Comparison of ENCODE assay signal across 23 cellular contexts in the genomic region with DNA sequence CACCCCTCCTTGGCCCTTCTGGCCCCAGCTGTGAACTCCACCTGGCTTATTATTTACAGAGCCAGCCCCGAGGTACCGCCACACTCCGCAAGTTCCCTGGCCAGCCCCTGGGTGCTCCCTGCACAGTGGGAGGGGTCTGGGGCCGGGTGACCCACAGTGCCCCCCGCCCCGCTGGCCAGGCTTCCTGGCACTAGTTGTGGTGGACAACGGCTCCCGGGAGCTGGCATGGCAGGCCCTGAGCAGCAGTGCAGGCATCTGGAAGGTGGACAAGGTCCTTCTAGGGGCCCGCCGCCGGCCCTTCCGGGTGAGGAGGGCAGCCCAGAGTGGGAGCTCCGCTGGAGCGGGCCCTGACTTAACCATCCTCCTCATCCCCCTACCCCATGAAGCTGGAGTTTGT. TPM values are rescaled to one million over a fixed set of nuclear protein-coding genes. Genes with fewer than 3 reads are reported as not detected.
DNase-seq lines count a peak whose midpoint lies in the region; ATAC-seq, FAIRE-seq and TF ChIP-seq lines count a peak whose summit lies in the region.
"Had no signal": no experiment of that assay in that cellular context is flagged by ENCODE, and none has a peak within 500 bp of the region (broad histone marks: within the 10 kb centered on the region; RNA-seq: fewer than 3 reads in every experiment).

No MANE protein-coding gene starts in this region.

- no peak overlapping the region for H3K4me2 ChIP-seq in HepG2 (ENCODE audit: low read depth, low read length)

- ATAC-seq in left ventricle myocardium superior = no peak
- ATAC-seq in Right ventricle myocardium inferior = no peak
- ATAC-seq in T-helper 17 cell = no peak
- peak; percentile 2 for ATAC-seq in HepG2
- ATAC-seq in activated CD8-positive, alpha-beta T cell treated with anti-CD3 and anti-CD28 coated beads for 36 hours = no peak
- ATAC-seq: activated naive CD8-positive, alpha-beta T cell treated with anti-CD3 and anti-CD28 coated beads, Interleukin-2, amount 50 U/mL, for 24 hours; stimulated activated naive B cell treated with anti-CD40 and anti-IgM and Interleukin-4, amounts not matched to agents 10 μg/mL and 1 μg/mL and 100 μg/mL, for 72 hours had no signal

- no peaks in the 10 kb centered on the region for H3K4me1 Mint-ChIP-seq in T-helper 17 cell
- no peaks in the 10 kb centered on the region for H3K4me1 Mint-ChIP-seq in activated CD8-positive, alpha-beta T cell treated with anti-CD3 and anti-CD28 coated beads for 36 hours (ENCODE audit: low read depth)
- H3K4me1 Mint-ChIP-seq: activated naive CD8-positive, alpha-beta T cell treated with anti-CD3 and anti-CD28 coated beads, Interleukin-2, amount 50 U/mL, for 24 hours had no signal

- no peak overlapping the region for H2AFZ ChIP-seq in HepG2 (ENCODE audit: low read length)

- H3K9me3 ChIP-seq in T-helper 17 cell (ENCODE audit: control insufficient read depth, low read length, poor library complexity, severe bottlenecking) = no peaks in the 10 kb centered on the region
- no peaks in the 10 kb centered on the region for H3K9me3 ChIP-seq in HepG2 (ENCODE audit: low read length)
- no peaks in the 10 kb centered on the region for H3K9me3 ChIP-seq in tibial artery
- H3K9me3 ChIP-seq: neutrophil, spleen had no signal

- no peak overlapping the region for H3K4me3 ChIP-seq in HepG2 (replicated peaks in 1 of 3; ENCODE audit: insufficient read depth in 1 of 3, low read depth in 2 of 3, low read length in 3 of 3)
- H3K4me3 ChIP-seq in tibial artery = no peak overlapping the region
- H3K4me3 ChIP-seq: spleen had no signal

- H4K20me1 ChIP-seq in HepG2 (ENCODE audit: insufficient read depth, low read length) = no peaks in the 10 kb centered on the region

- in situ Hi-C loops in HepG2 (cut with HindIII; ENCODE audit: extremely low pct_ligation_motif_present, low pct_unique_long_range_greater_than_20kb) = no loop called here

- no peak for TF ChIP-seq POLR2A in HepG2 (IDR thresholded peaks at IDR 0.05; ENCODE audit: insufficient read depth in 1 of 2, low read depth in 2 of 2, low read length in 2 of 2)

- H3K4me3 Mint-ChIP-seq in T-helper 17 cell = no peak overlapping the region
- no peak overlapping the region for H3K4me3 Mint-ChIP-seq in activated CD8-positive, alpha-beta T cell treated with anti-CD3 and anti-CD28 coated beads for 36 hours
- H3K4me3 Mint-ChIP-seq: activated B cell treated with CpG ODN at 0.5 μM for 24 hours; activated naive CD8-positive, alpha-beta T cell treated with anti-CD3 and anti-CD28 coated beads, Interleukin-2, amount 50 U/mL, for 24 hours; IgD-negative memory B cell; stimulated activated naive B cell treated with anti-CD40 and anti-IgM and Interleukin-4, amounts not matched to agents 10 μg/mL and 1 μg/mL and 100 μg/mL, for 72 hours had no signal

- H3K27ac ChIP-seq in HepG2 (ENCODE audit: extremely low read length, insufficient read depth, low read length) = peak overlapping the region; percentile 30
- no peak overlapping the region for H3K27ac ChIP-seq in tibial artery
- H3K27ac ChIP-seq: neutrophil had no signal

- TF ChIP-seq CTCF in HepG2 (CRISPR knock-in tag; IDR thresholded peaks at IDR 0.05) (no peak), tibial artery (IDR thresholded peaks at IDR 0.05) (no peak)
- no peak for TF ChIP-seq CTCF in activated CD8-positive, alpha-beta T cell treated with anti-CD3 and anti-CD28 coated beads for 36 hours (IDR thresholded peaks at IDR 0.05)

- H3K9ac ChIP-seq in HepG2 (ENCODE audit: insufficient read depth, low read depth, low read length) = no peak overlapping the region

- H3K36me3 ChIP-seq in HepG2 (replicated peaks in 1 of 2; ENCODE audit: control insufficient read depth in 1 of 2, insufficient read depth in 2 of 2, low read length in 2 of 2) (peaks cover 8 to 13% of the 10 kb centered on the region in 2 experiments; a peak in 4 of 5 replicates), tibial artery (peaks cover 0 to 19% (median 9%) of the 10 kb centered on the region in 3 donors)

- no peak for FAIRE-seq in HepG2 (lab: Jason Lieb, UNC)
- FAIRE-seq: GM12891, urothelium cell line had no signal

- POLR2A ChIA-PET in HepG2 (lab: Yijun Ruan, JAX) = interaction anchor here (0.6 to 1.8 kb wide), 4 partner anchors 9 to 92 kb away, joined by 3 to 5 read pairs (median 4); partner anchors contain the start of gene EDF1
- POLR2A ChIA-PET in activated CD8-positive, alpha-beta T cell treated with anti-CD3 and anti-CD28 coated beads for 36 hours (lab: Charles Lee) = interaction anchor here (0.6 to 1.3 kb wide), 5 partner anchors 9 to 58 kb away, joined by 3 read pairs; partner anchors contain the start of gene AJM1

- H3K9me3 Mint-ChIP-seq in activated CD8-positive, alpha-beta T cell treated with anti-CD3 and anti-CD28 coated beads for 36 hours = no peaks in the 10 kb centered on the region
- H3K9me3 Mint-ChIP-seq: activated B cell treated with CpG ODN at 0.5 μM for 24 hours; activated naive CD8-positive, alpha-beta T cell treated with anti-CD3 and anti-CD28 coated beads, Interleukin-2, amount 50 U/mL, for 24 hours; IgD-negative memory B cell; stimulated activated naive B cell treated with anti-CD40 and anti-IgM and Interleukin-4, amounts not matched to agents 10 μg/mL and 1 μg/mL and 100 μg/mL, for 72 hours had no signal

- no peaks in the 10 kb centered on the region for H3K79me2 ChIP-seq in HepG2 (ENCODE audit: insufficient read depth, low read length)

- TF ChIP-seq EP300 in HepG2 (IDR thresholded peaks at IDR 0.05; ENCODE audit: low read depth in 2 of 2, low read length in 2 of 2) (no peak), HepG2 (CRISPR knock-in tag; IDR thresholded peaks at IDR 0.05; ENCODE audit: borderline replicate concordance) (no peak)

- DNase-seq in left ventricle myocardium superior (peak; percentile 27), Right ventricle myocardium inferior (ENCODE audit: missing footprints) (no peak), T-helper 17 cell (peak in 2 of 3 donors; percentile 3 to 10), HepG2 (ENCODE audit: low spot score) (no peak), tibial artery (peak; percentile 16 to 62), SW 1271 (lab: John Stamatoyannopoulos, UW) (no peak), NOMO-1 (lab: John Stamatoyannopoulos, UW; ENCODE audit: unreplicated experiment in 2 of 2) (no peak)
- DNase-seq in activated CD8-positive, alpha-beta T cell treated with anti-CD3 and anti-CD28 coated beads for 36 hours = no peak
- DNase-seq: ACHN; activated B cell treated with CpG ODN at 0.5 μM for 24 hours; activated effector memory CD4-positive, alpha-beta T cell treated with Interleukin-2 at 50 U/mL for 16 hours; activated naive CD8-positive, alpha-beta T cell treated with anti-CD3 and anti-CD28 coated beads, Interleukin-2, amount 50 U/mL, for 24 hours; Calu3; NCI-H1105 treated with DMSO at 0.1 percent for 48 hours; NCI-H2029 treated with DMSO at 0.1 percent for 48 hours; NCI-H2227 treated with DMSO at 0.1 percent for 48 hours; stimulated activated CD4-positive, alpha-beta T cell treated with anti-CD3 and anti-CD28 coated beads, Interleukin-4, amount 100 ng/mL, for 1 hour; stimulated activated naive B cell treated with anti-CD40 and anti-IgM and Interleukin-4, amounts not matched to agents 10 μg/mL and 1 μg/mL and 100 μg/mL, for 72 hours had no signal

- H3K4me1 ChIP-seq in HepG2 (ENCODE audit: insufficient read depth, low read length) (peaks cover 37% of the 10 kb centered on the region), tibial artery (peaks cover 0 to 32% (median 18%) of the 10 kb centered on the region in 4 donors)

- BruUV-seq in HepG2 (replicated peaks; lab: Mats Ljungman, UMichigan) = no TSS peak

- CTCF ChIA-PET in HepG2 (lab: Yijun Ruan, JAX; ENCODE audit: low intra/inter-chr PET ratio, low total read pairs) = no interaction called here
- CTCF ChIA-PET in activated CD8-positive, alpha-beta T cell treated with anti-CD3 and anti-CD28 coated beads for 36 hours (lab: Charles Lee) = interaction anchor here (1.2 to 1.6 kb wide), 2 partner anchors 12 to 179 kb away, joined by 3 to 4 read pairs; no protein-coding TSS in a partner anchor

- WGBS in HepG2 (ENCODE audit: low lambda C conversion rate) = 60% methylated on average over 1 of the region's 14 CpGs

- no peaks in the 10 kb centered on the region for H3K27me3 Mint-ChIP-seq in T-helper 17 cell
- H3K27me3 Mint-ChIP-seq in activated CD8-positive, alpha-beta T cell treated with anti-CD3 and anti-CD28 coated beads for 36 hours = no peaks in the 10 kb centered on the region
- H3K27me3 Mint-ChIP-seq: activated B cell treated with CpG ODN at 0.5 μM for 24 hours; activated naive CD8-positive, alpha-beta T cell treated with anti-CD3 and anti-CD28 coated beads, Interleukin-2, amount 50 U/mL, for 24 hours; IgD-negative memory B cell; stimulated activated naive B cell treated with anti-CD40 and anti-IgM and Interleukin-4, amounts not matched to agents 10 μg/mL and 1 μg/mL and 100 μg/mL, for 72 hours had no signal

- TF ChIP-seq RAD21 in HepG2 (CRISPR knock-in tag; IDR thresholded peaks at IDR 0.05) = no peak

- H3K27ac Mint-ChIP-seq in T-helper 17 cell = no peak overlapping the region
- H3K27ac Mint-ChIP-seq in activated CD8-positive, alpha-beta T cell treated with anti-CD3 and anti-CD28 coated beads for 36 hours = no peak overlapping the region
- H3K27ac Mint-ChIP-seq: activated B cell treated with CpG ODN at 0.5 μM for 24 hours; activated naive CD8-positive, alpha-beta T cell treated with anti-CD3 and anti-CD28 coated beads, Interleukin-2, amount 50 U/mL, for 24 hours; IgD-negative memory B cell; stimulated activated naive B cell treated with anti-CD40 and anti-IgM and Interleukin-4, amounts not matched to agents 10 μg/mL and 1 μg/mL and 100 μg/mL, for 72 hours had no signal

- intact Hi-C loops in left ventricle myocardium superior (cut with micrococcal nuclease) = no loop called here
- intact Hi-C loops in Right ventricle myocardium inferior (cut with DNase I) = no loop called here
- intact Hi-C loops in HepG2 (cut with micrococcal nuclease; ENCODE audit: unreplicated experiment) = no loop called here
- intact Hi-C loops in tibial artery (cut with DNase I; ENCODE audit: low total_unique reads) = no loop called here
- intact Hi-C loops in activated CD8-positive, alpha-beta T cell treated with anti-CD3 and anti-CD28 coated beads for 36 hours (cut with micrococcal nuclease) = no loop called here

- no peaks in the 10 kb centered on the region for H3K27me3 ChIP-seq in HepG2 (ENCODE audit: control insufficient read depth in 1 of 2, insufficient read depth in 2 of 2, low read length in 2 of 2)
- H3K27me3 ChIP-seq in tibial artery = no peaks in the 10 kb centered on the region
- H3K27me3 ChIP-seq: neutrophil, spleen had no signal

- no peaks in the 10 kb centered on the region for H3K36me3 Mint-ChIP-seq in T-helper 17 cell (ENCODE audit: low read depth)
- H3K36me3 Mint-ChIP-seq in activated CD8-positive, alpha-beta T cell treated with anti-CD3 and anti-CD28 coated beads for 36 hours (ENCODE audit: low read depth) = no peaks in the 10 kb centered on the region
- H3K36me3 Mint-ChIP-seq: IgD-negative memory B cell had no signal

RNA-seq across cellular contexts. Expression of gene MAMDC4, which starts 3.9 kb away (rescaled TPM):
- total RNA-seq in left ventricle myocardium superior (12.9 TPM), Right ventricle myocardium inferior (12.8 TPM), T-helper 17 cell (1 to 10 TPM; 3.4 TPM), HepG2 (2016; rRNA removed; fragmentation: Illumina TruSeq; extraction: Trizol) (1.2 and 6.0 TPM in 2 replicates)
- total RNA-seq in HepG2 (2016; cell fraction: cytosol; rRNA removed; fragmentation: Illumina TruSeq; extraction: Trizol; ENCODE audit: low read depth) = 1.7 and 2.2 TPM in 2 replicates
- total RNA-seq in HepG2 (2016; cell fraction: insoluble cytoplasmic fraction; rRNA removed; fragmentation: Illumina TruSeq; extraction: Trizol) = 1.0 and 7.5 TPM in 2 replicates
- total RNA-seq in HepG2 (2016; cell fraction: membrane; rRNA removed; fragmentation: Illumina TruSeq; extraction: Trizol) = 0.83 and 1.1 TPM in 2 replicates
- total RNA-seq in HepG2 (2016; cell fraction: nucleus; rRNA removed; fragmentation: Illumina TruSeq; extraction: Trizol) = 7.7 and 10.7 TPM in 2 replicates
- polyA plus RNA-seq in HepG2 (2011; rRNA removed) = 6.8 and 7.9 TPM in 2 replicates
- 1.2 and 2.6 TPM in 2 replicates for polyA plus RNA-seq in HepG2 (2011; cell fraction: cytosol; rRNA removed)
- polyA plus RNA-seq in HepG2 (2011; cell fraction: nucleus; rRNA removed) = 170 and 232 TPM in 2 replicates
- 6.5 and 6.7 TPM in 2 replicates for polyA plus RNA-seq in HepG2 (2012)
- polyA plus RNA-seq in HepG2 (2016; cell fraction: cytosol; fragmentation: Illumina TruSeq; extraction: Trizol; ENCODE audit: low read depth) = 0.48 and 0.49 TPM in 2 replicates
- polyA plus RNA-seq in HepG2 (2016; cell fraction: insoluble cytoplasmic fraction; fragmentation: Illumina TruSeq; extraction: Trizol; ENCODE audit: low read depth) = 1.2 and 1.3 TPM in 2 replicates
- polyA plus RNA-seq in HepG2 (2016; cell fraction: membrane; fragmentation: Illumina TruSeq; extraction: Trizol; ENCODE audit: low read depth) = 0.57 and 0.68 TPM in 2 replicates
- 32.1 and 33.9 TPM in 2 replicates for polyA plus RNA-seq in HepG2 (2016; cell fraction: nucleus; fragmentation: Illumina TruSeq; extraction: Trizol; ENCODE audit: insufficient read depth, low read depth)
- polyA minus RNA-seq in HepG2 (2011; rRNA and poly(A)+ RNA removed; ENCODE audit: low replicate concordance) = 0.96 and 2.4 TPM in 2 replicates
- polyA minus RNA-seq in HepG2 (2011; cell fraction: cytosol; rRNA and poly(A)+ RNA removed) = 0.69 and 1.2 TPM in 2 replicates
- 8.8 and 10.9 TPM in 2 replicates for polyA minus RNA-seq in HepG2 (2011; cell fraction: nucleus; rRNA and poly(A)+ RNA removed)
- total RNA-seq in activated CD8-positive, alpha-beta T cell treated with anti-CD3 and anti-CD28 coated beads for 36 hours = 10 to 100 TPM; 18.5 to 19.1 TPM

RNA-seq across cellular contexts. Expression of gene PHPT1, which starts 6.9 kb away (rescaled TPM):
- 357 TPM for total RNA-seq in left ventricle myocardium superior
- 358 TPM for total RNA-seq in Right ventricle myocardium inferior
- 10 to 100 TPM; 33.8 to 36.2 TPM for total RNA-seq in T-helper 17 cell
- 155 and 192 TPM in 2 replicates for total RNA-seq in HepG2 (2016; rRNA removed; fragmentation: Illumina TruSeq; extraction: Trizol)
- total RNA-seq in HepG2 (2016; cell fraction: cytosol; rRNA removed; fragmentation: Illumina TruSeq; extraction: Trizol; ENCODE audit: low read depth) = 102 and 115 TPM in 2 replicates
- 166 and 201 TPM in 2 replicates for total RNA-seq in HepG2 (2016; cell fraction: insoluble cytoplasmic fraction; rRNA removed; fragmentation: Illumina TruSeq; extraction: Trizol)
- 119 and 147 TPM in 2 replicates for total RNA-seq in HepG2 (2016; cell fraction: membrane; rRNA removed; fragmentation: Illumina TruSeq; extraction: Trizol)
- total RNA-seq in HepG2 (2016; cell fraction: nucleus; rRNA removed; fragmentation: Illumina TruSeq; extraction: Trizol) = 76.8 and 86.8 TPM in 2 replicates
- polyA plus RNA-seq in HepG2 (2011; rRNA removed) = 184 and 189 TPM in 2 replicates
- 184 and 289 TPM in 2 replicates for polyA plus RNA-seq in HepG2 (2011; cell fraction: cytosol; rRNA removed)
- polyA plus RNA-seq in HepG2 (2011; cell fraction: nucleus; rRNA removed) = 352 and 483 TPM in 2 replicates
- polyA plus RNA-seq in HepG2 (2012) = 109 and 121 TPM in 2 replicates
- polyA plus RNA-seq in HepG2 (2016; cell fraction: cytosol; fragmentation: Illumina TruSeq; extraction: Trizol; ENCODE audit: low read depth) = 97.4 and 122 TPM in 2 replicates
- 136 and 146 TPM in 2 replicates for polyA plus RNA-seq in HepG2 (2016; cell fraction: insoluble cytoplasmic fraction; fragmentation: Illumina TruSeq; extraction: Trizol; ENCODE audit: low read depth)
- 95.2 and 109 TPM in 2 replicates for polyA plus RNA-seq in HepG2 (2016; cell fraction: membrane; fragmentation: Illumina TruSeq; extraction: Trizol; ENCODE audit: low read depth)
- polyA plus RNA-seq in HepG2 (2016; cell fraction: nucleus; fragmentation: Illumina TruSeq; extraction: Trizol; ENCODE audit: insufficient read depth, low read depth) = 167 and 176 TPM in 2 replicates
- 32.0 and 34.3 TPM in 2 replicates for polyA minus RNA-seq in HepG2 (2011; rRNA and poly(A)+ RNA removed; ENCODE audit: low replicate concordance)
- polyA minus RNA-seq in HepG2 (2011; cell fraction: cytosol; rRNA and poly(A)+ RNA removed) = 21.5 and 26.7 TPM in 2 replicates
- 33.4 and 39.9 TPM in 2 replicates for polyA minus RNA-seq in HepG2 (2011; cell fraction: nucleus; rRNA and poly(A)+ RNA removed)
- total RNA-seq in activated CD8-positive, alpha-beta T cell treated with anti-CD3 and anti-CD28 coated beads for 36 hours = 100 to 1,000 TPM; 123 to 124 TPM

RNA-seq across cellular contexts. Expression of gene EDF1, which starts 10.0 kb away (rescaled TPM):
- 354 TPM for total RNA-seq in left ventricle myocardium superior
- 358 TPM for total RNA-seq in Right ventricle myocardium inferior
- total RNA-seq in T-helper 17 cell = 100 to 1,000 TPM; 212 to 224 TPM
- total RNA-seq in HepG2 (2016; rRNA removed; fragmentation: Illumina TruSeq; extraction: Trizol) = 379 and 474 TPM in 2 replicates
- total RNA-seq in HepG2 (2016; cell fraction: cytosol; rRNA removed; fragmentation: Illumina TruSeq; extraction: Trizol; ENCODE audit: low read depth) = 152 and 180 TPM in 2 replicates
- 390 and 529 TPM in 2 replicates for total RNA-seq in HepG2 (2016; cell fraction: insoluble cytoplasmic fraction; rRNA removed; fragmentation: Illumina TruSeq; extraction: Trizol)
- total RNA-seq in HepG2 (2016; cell fraction: membrane; rRNA removed; fragmentation: Illumina TruSeq; extraction: Trizol) = 186 and 193 TPM in 2 replicates
- 157 and 160 TPM in 2 replicates for total RNA-seq in HepG2 (2016; cell fraction: nucleus; rRNA removed; fragmentation: Illumina TruSeq; extraction: Trizol)
- 235 and 269 TPM in 2 replicates for polyA plus RNA-seq in HepG2 (2011; rRNA removed)
- 392 and 430 TPM in 2 replicates for polyA plus RNA-seq in HepG2 (2011; cell fraction: cytosol; rRNA removed)
- 129 and 177 TPM in 2 replicates for polyA plus RNA-seq in HepG2 (2011; cell fraction: nucleus; rRNA removed)
- polyA plus RNA-seq in HepG2 (2012) = 257 and 326 TPM in 2 replicates
- polyA plus RNA-seq in HepG2 (2016; cell fraction: cytosol; fragmentation: Illumina TruSeq; extraction: Trizol; ENCODE audit: low read depth) = 191 and 202 TPM in 2 replicates
- 553 and 620 TPM in 2 replicates for polyA plus RNA-seq in HepG2 (2016; cell fraction: insoluble cytoplasmic fraction; fragmentation: Illumina TruSeq; extraction: Trizol; ENCODE audit: low read depth)
- polyA plus RNA-seq in HepG2 (2016; cell fraction: membrane; fragmentation: Illumina TruSeq; extraction: Trizol; ENCODE audit: low read depth) = 198 and 200 TPM in 2 replicates
- polyA plus RNA-seq in HepG2 (2016; cell fraction: nucleus; fragmentation: Illumina TruSeq; extraction: Trizol; ENCODE audit: insufficient read depth, low read depth) = 307 and 322 TPM in 2 replicates
- polyA minus RNA-seq in HepG2 (2011; rRNA and poly(A)+ RNA removed; ENCODE audit: low replicate concordance) = 34.3 and 99.7 TPM in 2 replicates
- 87.8 and 91.0 TPM in 2 replicates for polyA minus RNA-seq in HepG2 (2011; cell fraction: cytosol; rRNA and poly(A)+ RNA removed)
- 84.2 and 94.6 TPM in 2 replicates for polyA minus RNA-seq in HepG2 (2011; cell fraction: nucleus; rRNA and poly(A)+ RNA removed)
- 100 to 1,000 TPM; 254 to 270 TPM for total RNA-seq in activated CD8-positive, alpha-beta T cell treated with anti-CD3 and anti-CD28 coated beads for 36 hours

RNA-seq across cellular contexts. Expression of gene AJM1, which starts 13.8 kb away (rescaled TPM):
- total RNA-seq in left ventricle myocardium superior = 9.1 TPM
- total RNA-seq in Right ventricle myocardium inferior = 8.6 TPM
- total RNA-seq in T-helper 17 cell = 1 to 10 TPM; 2.9 to 3.7 TPM
- total RNA-seq in HepG2 (2016; rRNA removed; fragmentation: Illumina TruSeq; extraction: Trizol) = 0.48 and 1.1 TPM in 2 replicates
- total RNA-seq in HepG2 (2016; cell fraction: cytosol; rRNA removed; fragmentation: Illumina TruSeq; extraction: Trizol; ENCODE audit: low read depth) = 0.61 and 0.71 TPM in 2 replicates
- total RNA-seq in HepG2 (2016; cell fraction: insoluble cytoplasmic fraction; rRNA removed; fragmentation: Illumina TruSeq; extraction: Trizol) = 0.30 and 1.00 TPM in 2 replicates
- 0.59 and 0.90 TPM in 2 replicates for total RNA-seq in HepG2 (2016; cell fraction: membrane; rRNA removed; fragmentation: Illumina TruSeq; extraction: Trizol)
- total RNA-seq in HepG2 (2016; cell fraction: nucleus; rRNA removed; fragmentation: Illumina TruSeq; extraction: Trizol) = 1.0 TPM in 2 replicates
- 1.2 and 1.4 TPM in 2 replicates for polyA plus RNA-seq in HepG2 (2011; rRNA removed)
- 0.45 and 0.97 TPM in 2 replicates for polyA plus RNA-seq in HepG2 (2011; cell fraction: cytosol; rRNA removed)
- polyA plus RNA-seq in HepG2 (2011; cell fraction: nucleus; rRNA removed) = 22.1 and 27.9 TPM in 2 replicates
- 2.2 TPM in 2 replicates for polyA plus RNA-seq in HepG2 (2012)
- polyA plus RNA-seq in HepG2 (2016; cell fraction: cytosol; fragmentation: Illumina TruSeq; extraction: Trizol; ENCODE audit: low read depth) = 0.40 and 0.78 TPM in 2 replicates
- 0.61 and 0.74 TPM in 2 replicates for polyA plus RNA-seq in HepG2 (2016; cell fraction: insoluble cytoplasmic fraction; fragmentation: Illumina TruSeq; extraction: Trizol; ENCODE audit: low read depth)
- polyA plus RNA-seq in HepG2 (2016; cell fraction: membrane; fragmentation: Illumina TruSeq; extraction: Trizol; ENCODE audit: low read depth) = 0.52 and 0.76 TPM in 2 replicates
- 4.1 and 4.6 TPM in 2 replicates for polyA plus RNA-seq in HepG2 (2016; cell fraction: nucleus; fragmentation: Illumina TruSeq; extraction: Trizol; ENCODE audit: insufficient read depth, low read depth)
- polyA minus RNA-seq in HepG2 (2011; rRNA and poly(A)+ RNA removed; ENCODE audit: low replicate concordance) = 0.77 and 1.1 TPM in 2 replicates
- polyA minus RNA-seq in HepG2 (2011; cell fraction: cytosol; rRNA and poly(A)+ RNA removed) = 1.5 and 1.8 TPM in 2 replicates
- 3.0 and 3.3 TPM in 2 replicates for polyA minus RNA-seq in HepG2 (2011; cell fraction: nucleus; rRNA and poly(A)+ RNA removed)
- 1 to 10 TPM; 5.8 to 6.4 TPM for total RNA-seq in activated CD8-positive, alpha-beta T cell treated with anti-CD3 and anti-CD28 coated beads for 36 hours

RNA-seq across cellular contexts. Expression of gene TRAF2, which starts 30.2 kb away (rescaled TPM):
- total RNA-seq in left ventricle myocardium superior (11.4 TPM), Right ventricle myocardium inferior (12.6 TPM), T-helper 17 cell (10 to 100 TPM; 20.8 to 21.4 TPM), HepG2 (2016; rRNA removed; fragmentation: Illumina TruSeq; extraction: Trizol) (13.4 and 13.6 TPM in 2 replicates)
- 2.6 and 2.9 TPM in 2 replicates for total RNA-seq in HepG2 (2016; cell fraction: cytosol; rRNA removed; fragmentation: Illumina TruSeq; extraction: Trizol; ENCODE audit: low read depth)
- total RNA-seq in HepG2 (2016; cell fraction: insoluble cytoplasmic fraction; rRNA removed; fragmentation: Illumina TruSeq; extraction: Trizol) = 12.1 and 13.9 TPM in 2 replicates
- 4.8 and 6.0 TPM in 2 replicates for total RNA-seq in HepG2 (2016; cell fraction: membrane; rRNA removed; fragmentation: Illumina TruSeq; extraction: Trizol)
- 10.7 and 13.3 TPM in 2 replicates for total RNA-seq in HepG2 (2016; cell fraction: nucleus; rRNA removed; fragmentation: Illumina TruSeq; extraction: Trizol)
- polyA plus RNA-seq in HepG2 (2011; rRNA removed) = 12.4 and 15.5 TPM in 2 replicates
- 8.6 and 12.5 TPM in 2 replicates for polyA plus RNA-seq in HepG2 (2011; cell fraction: cytosol; rRNA removed)
- polyA plus RNA-seq in HepG2 (2011; cell fraction: nucleus; rRNA removed) = 30.8 and 35.5 TPM in 2 replicates
- polyA plus RNA-seq in HepG2 (2012) = 7.0 and 8.7 TPM in 2 replicates
- polyA plus RNA-seq in HepG2 (2016; cell fraction: cytosol; fragmentation: Illumina TruSeq; extraction: Trizol; ENCODE audit: low read depth) = 1.7 and 2.3 TPM in 2 replicates
- 11.2 and 13.9 TPM in 2 replicates for polyA plus RNA-seq in HepG2 (2016; cell fraction: insoluble cytoplasmic fraction; fragmentation: Illumina TruSeq; extraction: Trizol; ENCODE audit: low read depth)
- polyA plus RNA-seq in HepG2 (2016; cell fraction: membrane; fragmentation: Illumina TruSeq; extraction: Trizol; ENCODE audit: low read depth) = 3.5 and 4.0 TPM in 2 replicates
- 24.7 and 26.6 TPM in 2 replicates for polyA plus RNA-seq in HepG2 (2016; cell fraction: nucleus; fragmentation: Illumina TruSeq; extraction: Trizol; ENCODE audit: insufficient read depth, low read depth)
- polyA minus RNA-seq in HepG2 (2011; rRNA and poly(A)+ RNA removed; ENCODE audit: low replicate concordance) = 25.6 and 44.8 TPM in 2 replicates
- 10.1 and 12.2 TPM in 2 replicates for polyA minus RNA-seq in HepG2 (2011; cell fraction: cytosol; rRNA and poly(A)+ RNA removed)
- 13.0 and 15.2 TPM in 2 replicates for polyA minus RNA-seq in HepG2 (2011; cell fraction: nucleus; rRNA and poly(A)+ RNA removed)
- 10 to 100 TPM; 34.8 to 40.5 TPM for total RNA-seq in activated CD8-positive, alpha-beta T cell treated with anti-CD3 and anti-CD28 coated beads for 36 hours

Comparison
In these comparisons a context has a peak if more than half of its experiments do, and no peak if none do; other contexts are left out.
1. DNase-seq: peak in left ventricle myocardium superior (single experiment), T-helper 17 cell (2 of 3) and tibial artery (2 of 2); none in Right ventricle myocardium inferior (single experiment), HepG2 (single experiment), SW 1271 (0 of 2), activated CD8-positive, alpha-beta T cell treated with anti-CD3 and anti-CD28 coated beads for 36 hours (single experiment) and NOMO-1 (0 of 2).